11 cellular contexts compared by ENCODE assay signal in the genomic region with DNA sequence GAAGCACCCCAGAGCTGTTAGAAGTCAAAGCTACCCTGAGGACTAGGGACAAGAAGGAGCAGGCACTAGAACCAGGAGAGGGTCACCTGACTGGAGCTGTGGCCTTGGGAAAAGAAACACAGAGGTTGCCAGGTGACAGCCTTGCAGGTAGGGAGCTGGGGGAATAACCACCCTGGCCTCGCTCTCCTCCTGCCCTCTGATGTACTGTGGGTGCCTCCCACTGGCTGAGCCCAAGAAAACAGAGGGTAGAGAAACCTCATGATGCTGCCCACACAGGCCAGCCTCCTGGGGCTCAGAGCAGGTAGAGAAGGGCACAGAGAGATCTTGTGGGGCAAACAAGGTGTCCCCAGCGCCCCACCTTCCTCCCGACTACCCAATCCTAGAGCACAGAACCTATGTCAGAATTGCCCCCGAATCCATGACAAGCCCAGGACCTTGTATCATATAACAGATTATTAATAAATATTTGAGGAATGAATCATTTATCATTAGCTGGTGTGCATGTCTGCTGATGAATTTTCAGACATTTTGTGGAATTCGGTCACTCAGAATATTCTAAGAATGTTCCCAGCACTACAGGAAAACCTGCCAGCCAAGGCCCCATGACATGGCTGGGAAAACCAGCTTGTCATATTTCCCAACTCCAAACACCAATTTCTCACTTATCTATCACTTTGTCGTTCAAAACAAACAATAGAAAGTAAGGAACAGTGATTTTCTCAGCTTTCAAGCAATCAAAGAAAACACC. TPM values are rescaled to one million over a fixed set of nuclear protein-coding genes. Genes with fewer than 3 reads are reported as not detected.
DNase-seq lines count a peak whose midpoint lies in the region; ATAC-seq and TF ChIP-seq lines count a peak whose summit lies in the region.
"Had no signal": no experiment of that assay in that cellular context is flagged by ENCODE, and none has a peak within 500 bp of the region (broad histone marks: within the 10 kb centered on the region; RNA-seq: fewer than 3 reads in every experiment).

No MANE protein-coding gene starts in this region.

- TF ChIP-seq CTCF in body of pancreas (IDR thresholded peaks at IDR 0.05) (peak in 3 of 7 experiments; percentile 13 to 24 (median 14)), nephron progenitor cell (IDR thresholded peaks at IDR 0.05) (no peak), omental fat pad (IDR thresholded peaks at IDR 0.05) (no peak), esophagus muscularis mucosa (IDR thresholded peaks at IDR 0.05) (no peak)

- no peaks in the 10 kb centered on the region for H3K36me3 ChIP-seq in body of pancreas (replicated peaks in 1 of 2; ENCODE audit: insufficient read depth in 1 of 2, low read depth in 2 of 2)
- no peaks in the 10 kb centered on the region for H3K36me3 ChIP-seq in esophagus muscularis mucosa

- H3K27me3 Mint-ChIP-seq in nephron progenitor cell (ENCODE audit: low read depth, poor library complexity): peaks cover 3% of the 10 kb centered on the region
- H3K27me3 Mint-ChIP-seq: activated B cell treated with CpG ODN at 0.5 μM for 24 hours had no signal

- H3K27ac Mint-ChIP-seq in nephron progenitor cell: peak overlapping the region; percentile 80
- H3K27ac Mint-ChIP-seq: activated B cell treated with CpG ODN at 0.5 μM for 24 hours; stimulated activated naive B cell treated with anti-CD40 and anti-IgM and Interleukin-4, amounts not matched to agents 10 μg/mL and 1 μg/mL and 100 μg/mL, for 72 hours had no signal

- no peak for TF ChIP-seq POLR2A in body of pancreas (IDR thresholded peaks at IDR 0.05)
- no peak for TF ChIP-seq POLR2A in esophagus muscularis mucosa (IDR thresholded peaks at IDR 0.05; ENCODE audit: low read depth)

- no peak overlapping the region for H3K4me3 Mint-ChIP-seq in nephron progenitor cell
- H3K4me3 Mint-ChIP-seq: activated B cell treated with CpG ODN at 0.5 μM for 24 hours; stimulated activated naive B cell treated with anti-CD40 and anti-IgM and Interleukin-4, amounts not matched to agents 10 μg/mL and 1 μg/mL and 100 μg/mL, for 72 hours had no signal

- TF ChIP-seq EP300 in esophagus muscularis mucosa (IDR thresholded peaks at IDR 0.05): no peak

- H3K4me3 ChIP-seq in body of pancreas (no peak overlapping the region), esophagus muscularis mucosa (no peak overlapping the region)

- H3K9me3 ChIP-seq in body of pancreas (no peaks in the 10 kb centered on the region), esophagus muscularis mucosa (no peaks in the 10 kb centered on the region)

- intact Hi-C loops in body of pancreas (cut with DNase I): no loop called here
- intact Hi-C loops in esophagus muscularis mucosa (cut with DNase I): loop anchor here (5.0 kb wide), 1 partner anchor 92 kb away; no protein-coding TSS in a partner anchor

- peaks cover 36% of the 10 kb centered on the region for H3K4me1 Mint-ChIP-seq in nephron progenitor cell
- H3K4me1 Mint-ChIP-seq: activated B cell treated with CpG ODN at 0.5 μM for 24 hours had no signal

- peak; percentile 43 for DNase-seq in DMS79 treated with DMSO at 0.1 percent for 48 hours (lab: John Stamatoyannopoulos, UW)
- DNase-seq in NCI-H1436 treated with DMSO at 0.1 percent for 48 hours (lab: John Stamatoyannopoulos, UW): peak; percentile 53
- DNase-seq in body of pancreas: peak; percentile 64 to 82 (median 78)
- no peak for DNase-seq in nephron progenitor cell
- no peak for DNase-seq in GF-D8 (lab: John Stamatoyannopoulos, UW)
- DNase-seq in omental fat pad (ENCODE audit: low spot score): no peak
- DNase-seq in esophagus muscularis mucosa (ENCODE audit: extremely low spot score): no peak
- no peak for DNase-seq in foreskin melanocyte
- DNase-seq: activated B cell treated with CpG ODN at 0.5 μM for 24 hours; right cardiac atrium; stimulated activated naive B cell treated with anti-CD40 and anti-IgM and Interleukin-4, amounts not matched to agents 10 μg/mL and 1 μg/mL and 100 μg/mL, for 72 hours had no signal

- H3K27me3 ChIP-seq in body of pancreas (no peaks in the 10 kb centered on the region), esophagus muscularis mucosa (no peaks in the 10 kb centered on the region)

- H3K9me3 Mint-ChIP-seq in nephron progenitor cell: no peaks in the 10 kb centered on the region
- H3K9me3 Mint-ChIP-seq: activated B cell treated with CpG ODN at 0.5 μM for 24 hours; stimulated activated naive B cell treated with anti-CD40 and anti-IgM and Interleukin-4, amounts not matched to agents 10 μg/mL and 1 μg/mL and 100 μg/mL, for 72 hours had no signal

- 44 to 49% methylated on average over 5 to 6 of the region's 6 CpGs for WGBS in body of pancreas, 2 donors
- 76% methylated on average over 5 of the region's 6 CpGs for WGBS in esophagus muscularis mucosa

- H3K27ac ChIP-seq in body of pancreas (peak overlapping the region in 1 of 4 donors; percentile 5), esophagus muscularis mucosa (replicated peaks in 1 of 4) (no peak overlapping the region)

- no peaks in the 10 kb centered on the region for H3K36me3 Mint-ChIP-seq in nephron progenitor cell (ENCODE audit: low read depth)
- H3K36me3 Mint-ChIP-seq: stimulated activated naive B cell treated with anti-CD40 and anti-IgM and Interleukin-4, amounts not matched to agents 10 μg/mL and 1 μg/mL and 100 μg/mL, for 72 hours had no signal

- H3K4me1 ChIP-seq in body of pancreas (peaks cover 9% of the 10 kb centered on the region), esophagus muscularis mucosa (no peaks in the 10 kb centered on the region)

- ATAC-seq in body of pancreas: peak; percentile 82
- no peak for ATAC-seq in omental fat pad (ENCODE audit: low FRiP score)
- ATAC-seq: right cardiac atrium; stimulated activated naive B cell treated with anti-CD40 and anti-IgM and Interleukin-4, amounts not matched to agents 10 μg/mL and 1 μg/mL and 100 μg/mL, for 72 hours had no signal

RNA-seq across cellular contexts. Expression of a gene that starts 59.8 kb away (rescaled TPM):
- under 1 TPM in 1 of 2 donors, not detected in 1; 0.52 TPM for total RNA-seq in body of pancreas
- 1 to 10 TPM in 1 of 4 donors, under 1 TPM in 3; 0.48 to 1.6 (median 0.84) TPM for total RNA-seq in omental fat pad
- total RNA-seq in esophagus muscularis mucosa: 1 to 10 TPM; 1.5 to 2.4 (median 1.9) TPM

Comparison
In these comparisons a context has a peak if more than half of its experiments do, and no peak if none do; other contexts are left out.
1. DNase-seq: peak in DMS79 treated with DMSO at 0.1 percent for 48 hours (single experiment), NCI-H1436 treated with DMSO at 0.1 percent for 48 hours (single experiment) and body of pancreas (4 of 4); none in nephron progenitor cell (single experiment), GF-D8 (single experiment), omental fat pad (single experiment), esophagus muscularis mucosa (single experiment) and foreskin melanocyte (single experiment).